Comparison of ENCODE assay signal across 33 cellular contexts in genomic region chr18:74728586-74728985, GRCh38.
"Had no signal": no experiment of that assay in that cellular context is flagged by ENCODE, and none has a peak within 500 bp of the region (broad histone marks: within the 10 kb centered on the region; RNA-seq: fewer than 3 reads in every experiment).

No MANE protein-coding gene starts in this region.

- H3K9me3 ChIP-seq: adrenal gland, body of pancreas, colonic mucosa, esophagus squamous epithelium, gastroesophageal sphincter had no signal

- H3K36me3 ChIP-seq: adrenal gland, colonic mucosa, esophagus squamous epithelium, gastroesophageal sphincter had no signal

- H3K4me1 Mint-ChIP-seq: activated naive CD8-positive, alpha-beta T cell treated with anti-CD3 and anti-CD28 coated beads for 36 hours had no signal

- DNase-seq: activated CD4-positive, alpha-beta memory T cell treated with anti-CD3 and anti-CD28 coated beads for 36 hours; activated CD4-positive, alpha-beta T cell treated with anti-CD3 and anti-CD28 coated beads for 36 hours; activated CD4-positive, alpha-beta T cell treated with anti-CD3 and anti-CD28 coated beads, Interleukin-2, amount 10 ng/mL, durations not matched to agents 24 days and 14 days; activated CD4-positive, CD25-positive, alpha-beta regulatory T cell; activated CD4-positive, CD25-positive, alpha-beta regulatory T cell treated with anti-CD3 and anti-CD28 coated beads, Interleukin-2, amount 50 U/mL, for 72 hours; activated CD8-positive, alpha-beta memory T cell treated with anti-CD3 and anti-CD28 coated beads, Interleukin-2, amount 10 ng/mL, durations not matched to agents 7 days and 5 days; activated CD8-positive, alpha-beta memory T cell treated with anti-CD3 and anti-CD28 coated beads, Interleukin-2, amount 50 U/mL, for 4 hours; activated CD8-positive, alpha-beta T cell treated with anti-CD3 and anti-CD28 coated beads, Interleukin-2, amount 10 ng/mL, durations not matched to agents 7 days and 5 days; activated effector memory CD4-positive, alpha-beta T cell treated with anti-CD3 and anti-CD28 coated beads, Interleukin-2, amount 50 U/mL, for 16 hours; activated naive CD4-positive, alpha-beta T cell treated with anti-CD3 and anti-CD28 coated beads for 36 hours; activated naive CD8-positive, alpha-beta T cell treated with anti-CD3 and anti-CD28 coated beads for 36 hours; activated naive CD8-positive, alpha-beta T cell treated with anti-CD3 and anti-CD28 coated beads, Interleukin-2, amount 50 U/mL, for 24 hours; activated T-cell treated with anti-CD3 and anti-CD28 coated beads, Interleukin-2, amount 50 U/mL, for 1 hour; activated T-cell treated with anti-CD3 and anti-CD28 coated beads, Interleukin-2, amount 50 U/mL, for 48 hours; adrenal gland; amygdala; aorta; body of pancreas; caudate nucleus; cerebellar nuclear complex; colonic mucosa; effector CD8-positive, alpha-beta T cell; esophagus squamous epithelium; foreskin melanocyte; T-helper 1 cell; T-helper 17 cell; T1000 had no signal

- H3K27me3 ChIP-seq: adrenal gland, body of pancreas, colonic mucosa, esophagus squamous epithelium, gastroesophageal sphincter had no signal

- H3K27me3 Mint-ChIP-seq: activated CD4-positive, alpha-beta memory T cell treated with anti-CD3 and anti-CD28 coated beads for 36 hours; activated CD4-positive, alpha-beta T cell treated with anti-CD3 and anti-CD28 coated beads for 36 hours; activated CD4-positive, alpha-beta T cell treated with anti-CD3 and anti-CD28 coated beads, Interleukin-2, amount 10 ng/mL, durations not matched to agents 24 days and 14 days; activated CD8-positive, alpha-beta memory T cell treated with anti-CD3 and anti-CD28 coated beads, Interleukin-2, amount 10 ng/mL, durations not matched to agents 7 days and 5 days; activated naive CD4-positive, alpha-beta T cell treated with anti-CD3 and anti-CD28 coated beads, Interleukin-2, amount 50 U/mL, for 24 hours; activated naive CD8-positive, alpha-beta T cell treated with anti-CD3 and anti-CD28 coated beads for 36 hours; activated naive CD8-positive, alpha-beta T cell treated with anti-CD3 and anti-CD28 coated beads, Interleukin-2, amount 50 U/mL, for 24 hours; T-helper 17 cell had no signal

- H3K4me3 ChIP-seq: adrenal gland, body of pancreas, colonic mucosa, esophagus squamous epithelium, gastroesophageal sphincter had no signal

- H3K27ac Mint-ChIP-seq: activated CD4-positive, alpha-beta memory T cell treated with anti-CD3 and anti-CD28 coated beads for 36 hours; activated CD4-positive, alpha-beta T cell treated with anti-CD3 and anti-CD28 coated beads for 36 hours; activated CD4-positive, alpha-beta T cell treated with anti-CD3 and anti-CD28 coated beads, Interleukin-2, amount 10 ng/mL, durations not matched to agents 24 days and 14 days; activated CD8-positive, alpha-beta memory T cell treated with anti-CD3 and anti-CD28 coated beads, Interleukin-2, amount 10 ng/mL, durations not matched to agents 7 days and 5 days; activated CD8-positive, alpha-beta T cell treated with anti-CD3 and anti-CD28 coated beads, Interleukin-2, amount 10 ng/mL, durations not matched to agents 7 days and 5 days; activated naive CD4-positive, alpha-beta T cell treated with anti-CD3 and anti-CD28 coated beads for 36 hours; activated naive CD4-positive, alpha-beta T cell treated with anti-CD3 and anti-CD28 coated beads, Interleukin-2, amount 50 U/mL, for 24 hours; activated naive CD8-positive, alpha-beta T cell treated with anti-CD3 and anti-CD28 coated beads for 36 hours; activated naive CD8-positive, alpha-beta T cell treated with anti-CD3 and anti-CD28 coated beads, Interleukin-2, amount 50 U/mL, for 24 hours; activated T-helper 1 cell treated with anti-CD3 and anti-CD28 coated beads, Interleukin-12 subunit alpha, Interleukin-12 subunit beta, Interleukin-2, Interleukin-4 antibody, amounts not matched to agents 30 ng/mL and 10 ng/mL and 1 ng/mL, durations not matched to agents 14 hours and 24 hours and 36 hours; activated T-helper 2 cell treated with anti-CD3 and anti-CD28 coated beads, Interferon-gamma antibody, Interleukin-2, Interleukin-4, amounts not matched to agents 10 μg/mL and 5 μg/mL and 100 μg/mL, durations not matched to agents 14 hours and 24 hours and 36 hours; T-helper 17 cell; T-helper 2 cell treated with Interferon-gamma antibody and Interleukin-4, amounts not matched to agents 5 μg/mL and 100 μg/mL, for 36 hours had no signal

- H3K27ac ChIP-seq: adrenal gland, body of pancreas, colonic mucosa, epithelial cell of prostate, esophagus squamous epithelium, gastroesophageal sphincter had no signal

- H3K4me1 ChIP-seq: adrenal gland, body of pancreas, colonic mucosa, esophagus squamous epithelium, gastroesophageal sphincter had no signal

- H3K4me3 Mint-ChIP-seq: activated CD4-positive, alpha-beta memory T cell treated with anti-CD3 and anti-CD28 coated beads for 36 hours; activated CD4-positive, alpha-beta T cell treated with anti-CD3 and anti-CD28 coated beads for 36 hours; activated CD4-positive, alpha-beta T cell treated with anti-CD3 and anti-CD28 coated beads, Interleukin-2, amount 10 ng/mL, durations not matched to agents 24 days and 14 days; activated CD8-positive, alpha-beta memory T cell treated with anti-CD3 and anti-CD28 coated beads, Interleukin-2, amount 10 ng/mL, durations not matched to agents 7 days and 5 days; activated CD8-positive, alpha-beta T cell treated with anti-CD3 and anti-CD28 coated beads, Interleukin-2, amount 10 ng/mL, durations not matched to agents 7 days and 5 days; activated naive CD4-positive, alpha-beta T cell treated with anti-CD3 and anti-CD28 coated beads for 36 hours; activated naive CD4-positive, alpha-beta T cell treated with anti-CD3 and anti-CD28 coated beads, Interleukin-2, amount 50 U/mL, for 24 hours; activated naive CD8-positive, alpha-beta T cell treated with anti-CD3 and anti-CD28 coated beads for 36 hours; activated naive CD8-positive, alpha-beta T cell treated with anti-CD3 and anti-CD28 coated beads, Interleukin-2, amount 50 U/mL, for 24 hours; activated T-helper 1 cell treated with anti-CD3 and anti-CD28 coated beads, Interleukin-12 subunit alpha, Interleukin-12 subunit beta, Interleukin-2, Interleukin-4 antibody, amounts not matched to agents 30 ng/mL and 10 ng/mL and 1 ng/mL, durations not matched to agents 14 hours and 24 hours and 36 hours; T-helper 17 cell; T-helper 2 cell treated with Interferon-gamma antibody and Interleukin-4, amounts not matched to agents 5 μg/mL and 100 μg/mL, for 36 hours had no signal

- H3K9me3 Mint-ChIP-seq: activated CD4-positive, alpha-beta memory T cell treated with anti-CD3 and anti-CD28 coated beads for 36 hours; activated CD4-positive, alpha-beta T cell treated with anti-CD3 and anti-CD28 coated beads, Interleukin-2, amount 10 ng/mL, durations not matched to agents 24 days and 14 days; activated naive CD4-positive, alpha-beta T cell treated with anti-CD3 and anti-CD28 coated beads for 36 hours; activated naive CD8-positive, alpha-beta T cell treated with anti-CD3 and anti-CD28 coated beads for 36 hours; activated T-helper 1 cell treated with anti-CD3 and anti-CD28 coated beads, Interleukin-12 subunit alpha, Interleukin-12 subunit beta, Interleukin-2, Interleukin-4 antibody, amounts not matched to agents 30 ng/mL and 10 ng/mL and 1 ng/mL, durations not matched to agents 14 hours and 24 hours and 36 hours; activated T-helper 2 cell treated with anti-CD3 and anti-CD28 coated beads, Interferon-gamma antibody, Interleukin-2, Interleukin-4, amounts not matched to agents 10 μg/mL and 5 μg/mL and 100 μg/mL, durations not matched to agents 14 hours and 24 hours and 36 hours; T-helper 2 cell treated with Interferon-gamma antibody and Interleukin-4, amounts not matched to agents 5 μg/mL and 100 μg/mL, for 36 hours had no signal

- ATAC-seq: activated CD4-positive, alpha-beta T cell treated with anti-CD3 and anti-CD28 coated beads for 36 hours; activated CD8-positive, alpha-beta memory T cell treated with anti-CD3 and anti-CD28 coated beads, Interleukin-2, amount 10 ng/mL, durations not matched to agents 7 days and 5 days; activated CD8-positive, alpha-beta T cell treated with anti-CD3 and anti-CD28 coated beads, Interleukin-2, amount 10 ng/mL, durations not matched to agents 7 days and 5 days; activated naive CD8-positive, alpha-beta T cell treated with anti-CD3 and anti-CD28 coated beads, Interleukin-2, amount 50 U/mL, for 24 hours; body of pancreas; gastroesophageal sphincter; T-helper 17 cell had no signal
